In genomic region chr17:38443356-38444026, GRCh38 we compare ENCODE assay signal across 8 cellular contexts. TPM values are rescaled to one million over a fixed set of nuclear protein-coding genes. Genes with fewer than 3 reads are reported as not detected.
DNase-seq lines count a peak whose midpoint lies in the region; ATAC-seq, FAIRE-seq and TF ChIP-seq lines count a peak whose summit lies in the region.

No MANE protein-coding gene starts in this region.

- DNase-seq in heart left ventricle (no peak), left ventricle myocardium superior (no peak), NCI-H146 treated with DMSO at 0.1 percent for 48 hours (lab: John Stamatoyannopoulos, UW; ENCODE audit: unreplicated experiment) (peak; percentile 14), H1 (ENCODE audit: low read depth in 1 of 2, low spot score in 2 of 2) (no peak), tibial artery (no peak), frontal cortex (ENCODE audit: low spot score in 2 of 2) (no peak)
- DNase-seq in stimulated activated naive CD4-positive, alpha-beta T cell treated with Interleukin-2 at 50 U/mL for 16 hours (lab: John Stamatoyannopoulos, UW) = no peak

- POLR2A ChIA-PET in H1 (lab: Charles Lee; ENCODE audit: partially characterized antibody) = interaction anchor here (1.1 to 10.5 kb wide), 6 partner anchors 7 to 21 kb away, joined by 3 to 107 read pairs (median 6); partner anchors contain the start of gene ARHGAP23

- H3K36me3 ChIP-seq in heart left ventricle (no peaks in the 10 kb centered on the region), H1 (ENCODE audit: control insufficient read depth in 2 of 4, insufficient read depth in 4 of 4, low read length in 3 of 4) (no peaks in the 10 kb centered on the region), tibial artery (no peaks in the 10 kb centered on the region)

- no peak for TF ChIP-seq CTCF in heart left ventricle (IDR thresholded peaks at IDR 0.05)
- TF ChIP-seq CTCF in H1 (IDR thresholded peaks at IDR 0.05; ENCODE audit: control extremely low read depth in 1 of 3, insufficient read depth in 1 of 3, low read depth in 1 of 3, low read length in 3 of 3) = no peak
- no peak for TF ChIP-seq CTCF in tibial artery (IDR thresholded peaks at IDR 0.05)

- H3K4me1 ChIP-seq in heart left ventricle (peaks cover 9 to 74% (median 53%) of the 10 kb centered on the region in 12 donors), H1 (replicated peaks in 1 of 4; ENCODE audit: control insufficient read depth in 3 of 4, insufficient read depth in 4 of 4, low read length in 3 of 4) (peaks cover 3 to 47% (median 29%) of the 10 kb centered on the region in 4 experiments), tibial artery (peaks cover 0 to 69% (median 51%) of the 10 kb centered on the region in 4 donors)

- intact Hi-C loops in heart left ventricle (cut with DNase I) (loop anchor here (2.0 to 5.0 kb wide), 4 partner anchors 37 to 44 kb away; no protein-coding TSS in a partner anchor), left ventricle myocardium superior (cut with micrococcal nuclease) (no loop called here), tibial artery (cut with DNase I; ENCODE audit: low total_unique reads) (loop anchor here (2.0 kb wide), 1 partner anchor 41 kb away; no protein-coding TSS in a partner anchor)

- H3K56ac ChIP-seq in H1 (replicated peaks; ENCODE audit: insufficient read length, low read depth, low read length) = no peak overlapping the region

- no peak overlapping the region for H4K5ac ChIP-seq in H1 (ENCODE audit: insufficient read length, low read depth, low read length)

- WGBS in heart left ventricle, 4 donors = 44 to 71% (median 63%) methylated on average over 5 to 7 of the region's 7 CpGs
- WGBS in H1 (ENCODE audit: extremely low coverage in 1 of 2, insufficient coverage in 1 of 2, insufficient read length in 1 of 2, insufficient replicate concordance in 2 of 2, low coverage in 1 of 2, low lambda C conversion rate in 2 of 2, missing lambda C conversion rate in 1 of 2), 2 experiments = 53% methylated on average over 5 of the region's 7 CpGs; no CpG with 5 or more reads in 1 of the 2 experiments

- H4K8ac ChIP-seq in H1 (ENCODE audit: extremely low read depth, insufficient read depth, low read length) = no peak overlapping the region

- TF ChIP-seq EP300 in H1 (IDR thresholded peaks at IDR 0.05; ENCODE audit: borderline replicate concordance in 1 of 2, low read depth in 2 of 2, low read length in 2 of 2) = no peak

- H2BK5ac ChIP-seq in H1 (ENCODE audit: low read depth, low read length) = peak overlapping the region; percentile 60; the same call in 1 of the 2 replicates

- peak overlapping the region; percentile 32 for H3K18ac ChIP-seq in H1 (ENCODE audit: extremely low read depth, low read length)

- peak overlapping the region; percentile 90; the same call in 1 of the 2 replicates for H2BK12ac ChIP-seq in H1 (ENCODE audit: low read depth, low read length)

- TF ChIP-seq RAD21 in H1 (IDR thresholded peaks at IDR 0.05 in 1 of 2, conservative IDR thresholded peaks at IDR 0.05 in 1 of 2; ENCODE audit: low read depth in 2 of 2, low read length in 2 of 2) = no peak

- H3K23me2 ChIP-seq in H1 (ENCODE audit: low read depth, low read length) = no peaks in the 10 kb centered on the region

- H2AK5ac ChIP-seq in H1 (ENCODE audit: low read depth, low read length) = 0 out of 2 replicates have a peak overlapping the region, but pooled peaks have one; percentile 90

- H4K20me1 ChIP-seq in H1 (replicated peaks in 1 of 2; ENCODE audit: control insufficient read depth in 1 of 2, insufficient read depth in 2 of 2, low read length in 2 of 2) = peaks cover 0 to 3% of the 10 kb centered on the region in 2 experiments

- H2BK20ac ChIP-seq in H1 (ENCODE audit: low read length) = peak overlapping the region; percentile 95; the same call in 1 of the 2 replicates

- no peak overlapping the region for H3K23ac ChIP-seq in H1 (ENCODE audit: insufficient read length)

- CTCF ChIA-PET in H1 (lab: Charles Lee; ENCODE audit: partially characterized antibody) = interaction anchor here (0.6 to 12.9 kb wide), 21 partner anchors 9 to 115 kb away, joined by 3 to 204 read pairs (median 6); partner anchors contain the start of genes ARHGAP23 and GPR179

- ATAC-seq in heart left ventricle (no peak), left ventricle myocardium superior (no peak), HG03432 (IDR thresholded peaks at IDR 0.05; ENCODE audit: unreplicated experiment) (no peak)

- H3K9me3 ChIP-seq in heart left ventricle (no peaks in the 10 kb centered on the region), H1 (ENCODE audit: insufficient read depth in 2 of 2, low read depth in 1 of 2, low read length in 1 of 2) (no peaks in the 10 kb centered on the region), tibial artery (no peaks in the 10 kb centered on the region)

- no peak overlapping the region for H2AFZ ChIP-seq in H1 (ENCODE audit: low read length)

- H3K27me3 ChIP-seq in heart left ventricle (no peaks in the 10 kb centered on the region), H1 (replicated peaks in 1 of 4; ENCODE audit: control insufficient read depth in 3 of 4, extremely low read depth in 1 of 4, insufficient read depth in 3 of 4, low read length in 3 of 4) (no peaks in the 10 kb centered on the region), tibial artery (no peaks in the 10 kb centered on the region)

- H3K14ac ChIP-seq in H1 (ENCODE audit: insufficient read length) = no peak overlapping the region

- no peak for TF ChIP-seq POLR2A in heart left ventricle (IDR thresholded peaks at IDR 0.05)
- no peak for TF ChIP-seq POLR2A in H1 (IDR thresholded peaks at IDR 0.05; ENCODE audit: control extremely low read depth in 1 of 2, low read depth in 2 of 2, low read length in 2 of 2)

- peaks cover 0 to 73% of the 10 kb centered on the region in 2 experiments; a peak in 2 of 4 replicates for H3K79me2 ChIP-seq in H1 (ENCODE audit: control insufficient read depth in 1 of 2, insufficient read depth in 2 of 2, low read length in 2 of 2)

- peak overlapping the region; percentile 98 for H2BK15ac ChIP-seq in H1 (ENCODE audit: low read length)

- no peak overlapping the region for H3K9ac ChIP-seq in H1 (replicated peaks in 1 of 4; ENCODE audit: extremely low read depth in 1 of 4, low read depth in 3 of 4, low read length in 3 of 4)

- no peak overlapping the region for H3K4ac ChIP-seq in H1 (replicated peaks; ENCODE audit: insufficient read length, low read depth, low read length)

- peak overlapping the region; percentile 70 for H4K91ac ChIP-seq in H1 (replicated peaks; ENCODE audit: insufficient read length, low read length)

- no peak overlapping the region for H3K4me2 ChIP-seq in H1 (ENCODE audit: insufficient read depth in 1 of 2, low read depth in 2 of 2, low read length in 2 of 2)

- H2BK120ac ChIP-seq in H1 (replicated peaks; ENCODE audit: low read depth, low read length) = no peak overlapping the region

- H3K27ac ChIP-seq in heart left ventricle = peak overlapping the region in 10 of 12 donors; percentile 73 to 95 (median 78)
- no peak overlapping the region for H3K27ac ChIP-seq in H1 (ENCODE audit: low read depth, low read length)
- peak overlapping the region; percentile 70 to 78 for H3K27ac ChIP-seq in tibial artery

- H3K4me3 ChIP-seq in heart left ventricle (no peak overlapping the region), H1 (ENCODE audit: extremely low read depth in 1 of 4, insufficient read depth in 2 of 4, low read depth in 3 of 4, low read length in 4 of 4) (no peak overlapping the region), tibial artery (no peak overlapping the region)

- FAIRE-seq in H1 (lab: Jason Lieb, UNC) = no peak
- no peak for FAIRE-seq in frontal cortex (lab: Jason Lieb, UNC)

- H3K79me1 ChIP-seq in H1 (ENCODE audit: low read depth, low read length) = peaks cover 9% of the 10 kb centered on the region

TF ChIP-seq in H1, 55 proteins besides CTCF, POLR2A, EP300 and RAD21 (continues in another document):
- no peak for TF ChIP-seq E2F6 (IDR thresholded peaks at IDR 0.05)
- no peak for TF ChIP-seq TCF12 (IDR thresholded peaks at IDR 0.05; ENCODE audit: low read depth, low read length)
- TF ChIP-seq JUN (IDR thresholded peaks at IDR 0.05; ENCODE audit: low read depth, low read length) = no peak
- TF ChIP-seq POLR2AphosphoS5 (IDR thresholded peaks at IDR 0.05; ENCODE audit: low read depth, low read length) = no peak
- no peak for TF ChIP-seq USF2 (IDR thresholded peaks at IDR 0.05; ENCODE audit: low read length)
- TF ChIP-seq RFX5 (IDR thresholded peaks at IDR 0.05; ENCODE audit: borderline replicate concordance, low read depth, low read length) = no peak
- no peak for TF ChIP-seq TAF7 (optimal IDR thresholded peaks at IDR 0.05; ENCODE audit: borderline replicate concordance, low read depth, low read length)
- no peak for TF ChIP-seq SAP30 (IDR thresholded peaks at IDR 0.05; ENCODE audit: insufficient read depth, insufficient replicate concordance, low read length)
- TF ChIP-seq YY1 (IDR thresholded peaks at IDR 0.05; ENCODE audit: low read depth, low read length) = no peak
- no peak for TF ChIP-seq BRCA1 (IDR thresholded peaks at IDR 0.05; ENCODE audit: low read depth, low read length)
- TF ChIP-seq HDAC6 (IDR thresholded peaks at IDR 0.05; ENCODE audit: low read depth, low read length) = no peak

RNA-seq across cellular contexts. Expression of gene ARHGAP23, which starts 15.2 kb away (rescaled TPM):
- total RNA-seq in heart left ventricle = 10 to 100 TPM; 28.0 to 72.3 (median 66.3) TPM
- polyA plus RNA-seq in heart left ventricle = 10 to 100 TPM; 34.4 to 73.1 TPM
- total RNA-seq in left ventricle myocardium superior = 70.3 TPM
- total RNA-seq in H1 (2021; fragmentation: NEBNext Ultra II Directional; extraction: Animal tissue kit (Norgen Biotek cat#: 25700)) = 107 and 108 TPM in 2 replicates
- 16.3 and 28.6 TPM in 2 replicates for polyA plus RNA-seq in H1 (2011; rRNA removed)
- polyA plus RNA-seq in H1 (2011; cell fraction: cytosol; rRNA removed) = 21.0 TPM
- polyA plus RNA-seq in H1 (2011; cell fraction: nucleus; rRNA removed) = 52.6 TPM
- polyA plus RNA-seq in H1 (2012, experiment 1 of 2) = 39.3 to 66.4 TPM (median 42.6 TPM) in 4 replicates
- polyA plus RNA-seq in H1 (2012, experiment 2 of 2) = 39.0 TPM
- 43.2 TPM for polyA plus RNA-seq in H1 (2013, experiment 1 of 2)
- 43.6 TPM for polyA plus RNA-seq in H1 (2013, experiment 2 of 2)
- polyA minus RNA-seq in H1 (2011; rRNA and poly(A)+ RNA removed) = 23.8 and 36.4 TPM in 2 replicates
- polyA minus RNA-seq in H1 (2011; cell fraction: cytosol; rRNA and poly(A)+ RNA removed) = 25.8 TPM
- polyA minus RNA-seq in H1 (2011; cell fraction: nucleus; rRNA and poly(A)+ RNA removed) = 69.0 TPM
- 31.4 TPM for total RNA-seq in frontal cortex
